In genomic region chr2:66440011-66440542, GRCh38 we compare ENCODE assay signal across 8 cellular contexts. TPM values are rescaled to one million over a fixed set of nuclear protein-coding genes. Genes with fewer than 3 reads are reported as not detected.
DNase-seq lines count a peak whose midpoint lies in the region; ATAC-seq and TF ChIP-seq lines count a peak whose summit lies in the region.

No MANE protein-coding gene starts in this region.

- H3K36me3 Mint-ChIP-seq in dendritic cell treated with granulocyte-macrophage colony-stimulating factor and Interleukin-4, amounts not matched to agents 40 ng/mL and 50 ng/mL, for 4 days (ENCODE audit: low read depth): no peaks in the 10 kb centered on the region
- no peaks in the 10 kb centered on the region for H3K36me3 Mint-ChIP-seq in activated CD4-positive, alpha-beta T cell treated with anti-CD3 and anti-CD28 coated beads for 36 hours (ENCODE audit: low read depth)
- no peaks in the 10 kb centered on the region for H3K36me3 Mint-ChIP-seq in CD4-positive, alpha-beta memory T cell

- H3K4me1 Mint-ChIP-seq in dendritic cell treated with granulocyte-macrophage colony-stimulating factor and Interleukin-4, amounts not matched to agents 40 ng/mL and 50 ng/mL, for 4 days (ENCODE audit: low read depth): peaks cover 51% of the 10 kb centered on the region
- peaks cover 16% of the 10 kb centered on the region for H3K4me1 Mint-ChIP-seq in activated CD4-positive, alpha-beta T cell treated with anti-CD3 and anti-CD28 coated beads for 36 hours
- peaks cover 4 to 8% (median 6%) of the 10 kb centered on the region in 4 donors for H3K4me1 Mint-ChIP-seq in CD4-positive, alpha-beta memory T cell

- H3K4me3 ChIP-seq in KMS-11 (IDR thresholded peaks at IDR 0.05; ENCODE audit: insufficient read depth, low read depth, low read length) (no peak overlapping the region), mucosa of descending colon (no peak overlapping the region)
- no peak overlapping the region for H3K4me3 ChIP-seq in CD4-positive, alpha-beta memory T cell (ENCODE audit: low read length in 2 of 2)

- H3K36me3 ChIP-seq in KMS-11 (ENCODE audit: insufficient read depth): no peaks in the 10 kb centered on the region
- no peaks in the 10 kb centered on the region for H3K36me3 ChIP-seq in mucosa of descending colon (ENCODE audit: low read depth)
- no peaks in the 10 kb centered on the region for H3K36me3 ChIP-seq in CD4-positive, alpha-beta memory T cell (ENCODE audit: insufficient read depth, low read length)

- H3K9me3 Mint-ChIP-seq in dendritic cell treated with granulocyte-macrophage colony-stimulating factor and Interleukin-4, amounts not matched to agents 40 ng/mL and 50 ng/mL, for 4 days: no peaks in the 10 kb centered on the region
- H3K9me3 Mint-ChIP-seq in activated CD4-positive, alpha-beta T cell treated with anti-CD3 and anti-CD28 coated beads for 36 hours (ENCODE audit: low read depth): no peaks in the 10 kb centered on the region
- H3K9me3 Mint-ChIP-seq in CD4-positive, alpha-beta memory T cell: peaks cover 0 to 17% (median 7%) of the 10 kb centered on the region in 8 donors

- H3K4me3 Mint-ChIP-seq in dendritic cell treated with granulocyte-macrophage colony-stimulating factor and Interleukin-4, amounts not matched to agents 40 ng/mL and 50 ng/mL, for 4 days: peak overlapping the region; percentile 51
- no peak overlapping the region for H3K4me3 Mint-ChIP-seq in activated CD4-positive, alpha-beta T cell treated with anti-CD3 and anti-CD28 coated beads for 36 hours
- no peak overlapping the region for H3K4me3 Mint-ChIP-seq in CD4-positive, alpha-beta memory T cell

- H3K27ac Mint-ChIP-seq in dendritic cell treated with granulocyte-macrophage colony-stimulating factor and Interleukin-4, amounts not matched to agents 40 ng/mL and 50 ng/mL, for 4 days: no peak overlapping the region
- H3K27ac Mint-ChIP-seq in activated CD4-positive, alpha-beta T cell treated with anti-CD3 and anti-CD28 coated beads for 36 hours: no peak overlapping the region
- peak overlapping the region in 1 of 7 donors; percentile 53 for H3K27ac Mint-ChIP-seq in CD4-positive, alpha-beta memory T cell

- POLR2A ChIA-PET in activated CD4-positive, alpha-beta T cell treated with anti-CD3 and anti-CD28 coated beads for 36 hours (lab: Charles Lee): no interaction called here
- POLR2A ChIA-PET in CD4-positive, alpha-beta memory T cell (lab: Charles Lee; ENCODE audit: partially characterized antibody): no interaction called here

- H3K4me1 ChIP-seq in KMS-11 (ENCODE audit: low read depth, poor library complexity, severe bottlenecking): peaks cover 16% of the 10 kb centered on the region
- no peaks in the 10 kb centered on the region for H3K4me1 ChIP-seq in mucosa of descending colon (ENCODE audit: low read depth)
- H3K4me1 ChIP-seq in CD4-positive, alpha-beta memory T cell (ENCODE audit: insufficient read depth, low read length): peaks cover 5% of the 10 kb centered on the region

- H3K79me2 ChIP-seq in KMS-11 (ENCODE audit: insufficient read depth, low read depth): peaks cover 41% of the 10 kb centered on the region

- TF ChIP-seq CTCF in KMS-11 (conservative IDR thresholded peaks at IDR 0.05; ENCODE audit: low read depth, low read length): no peak
- no peak for TF ChIP-seq CTCF in mucosa of descending colon (IDR thresholded peaks at IDR 0.05)

- DNase-seq in medulla oblongata (ENCODE audit: extremely low spot score) (peak; percentile 56), superior temporal gyrus (ENCODE audit: extremely low spot score) (peak; percentile 74), NCI-H748 treated with DMSO at 0.1 percent for 48 hours (lab: John Stamatoyannopoulos, UW) (no peak), mucosa of descending colon (no peak)
- no peak for DNase-seq in activated CD4-positive, alpha-beta T cell treated with anti-CD3 and anti-CD28 coated beads for 36 hours
- no peak for DNase-seq in CD4-positive, alpha-beta memory T cell

- CTCF ChIA-PET in activated CD4-positive, alpha-beta T cell treated with anti-CD3 and anti-CD28 coated beads for 36 hours (lab: Charles Lee): no interaction called here
- CTCF ChIA-PET in CD4-positive, alpha-beta memory T cell (lab: Charles Lee; ENCODE audit: partially characterized antibody): no interaction called here

- no peaks in the 10 kb centered on the region for H3K9me3 ChIP-seq in mucosa of descending colon
- no peaks in the 10 kb centered on the region for H3K9me3 ChIP-seq in CD4-positive, alpha-beta memory T cell (ENCODE audit: control insufficient read depth in 1 of 2, low read length in 2 of 2)

- peaks cover 86% of the 10 kb centered on the region for H3K27me3 Mint-ChIP-seq in dendritic cell treated with granulocyte-macrophage colony-stimulating factor and Interleukin-4, amounts not matched to agents 40 ng/mL and 50 ng/mL, for 4 days
- H3K27me3 Mint-ChIP-seq in activated CD4-positive, alpha-beta T cell treated with anti-CD3 and anti-CD28 coated beads for 36 hours: peaks cover 56% of the 10 kb centered on the region
- H3K27me3 Mint-ChIP-seq in CD4-positive, alpha-beta memory T cell: peaks cover 41 to 47% of the 10 kb centered on the region in 2 donors

- peak overlapping the region; percentile 19; the same call in 1 of the 2 replicates for H3K4me2 ChIP-seq in KMS-11

- H2AFZ ChIP-seq in KMS-11 (ENCODE audit: low read depth): no peak overlapping the region

- H4K20me1 ChIP-seq in KMS-11 (ENCODE audit: insufficient read depth): no peaks in the 10 kb centered on the region

- H3K27ac ChIP-seq in KMS-11: peak overlapping the region; percentile 94; the same call in 1 of the 2 replicates
- H3K27ac ChIP-seq in CD4-positive, alpha-beta memory T cell (ENCODE audit: low read depth, low read length): no peak overlapping the region

- no peak for ATAC-seq in mucosa of descending colon
- no peak for ATAC-seq in activated CD4-positive, alpha-beta T cell treated with anti-CD3 and anti-CD28 coated beads for 36 hours

- H3K9ac ChIP-seq in KMS-11: peak overlapping the region; percentile 92

- intact Hi-C loops in dendritic cell treated with granulocyte-macrophage colony-stimulating factor and Interleukin-4, amounts not matched to agents 40 ng/mL and 50 ng/mL, for 4 days (cut with micrococcal nuclease): no loop called here
- intact Hi-C loops in mucosa of descending colon (cut with DNase I, micrococcal nuclease): loop anchor here in 1 of 2 donors (5.0 kb wide), 1 partner anchor 252 kb away; no protein-coding TSS in a partner anchor
- intact Hi-C loops in activated CD4-positive, alpha-beta T cell treated with anti-CD3 and anti-CD28 coated beads for 36 hours (cut with DNase I, micrococcal nuclease): no loop called here
- intact Hi-C loops in CD4-positive, alpha-beta memory T cell (cut with micrococcal nuclease): no loop called here

- no peaks in the 10 kb centered on the region for H3K27me3 ChIP-seq in KMS-11 (ENCODE audit: insufficient read depth, low read depth)
- H3K27me3 ChIP-seq in CD4-positive, alpha-beta memory T cell (ENCODE audit: insufficient read depth, low read length): peaks cover 11% of the 10 kb centered on the region

RNA-seq across cellular contexts. Expression of gene MEIS1, which starts 5.2 kb away (rescaled TPM):
- total RNA-seq in mucosa of descending colon: 100 to 1,000 TPM in 1 of 3 donors, 10 to 100 TPM in 2; 23.2 to 196 (median 33.4) TPM
- not detected for total RNA-seq in activated CD4-positive, alpha-beta T cell treated with anti-CD3 and anti-CD28 coated beads for 36 hours
- not detected for total RNA-seq in CD4-positive, alpha-beta memory T cell
- polyA plus RNA-seq in CD4-positive, alpha-beta memory T cell: not detected

Comparison
In these comparisons a context has a peak if more than half of its experiments do, and no peak if none do; other contexts are left out.
1. DNase-seq: peak in medulla oblongata (single experiment) and superior temporal gyrus (single experiment); none in NCI-H748 treated with DMSO at 0.1 percent for 48 hours (single experiment), mucosa of descending colon (0 of 3), activated CD4-positive, alpha-beta T cell treated with anti-CD3 and anti-CD28 coated beads for 36 hours (single experiment) and CD4-positive, alpha-beta memory T cell (0 of 5).
2. RNA of gene MEIS1, which starts 5.2 kb away (total RNA-seq): 23.2 to 196 TPM in mucosa of descending colon; not detected in activated CD4-positive, alpha-beta T cell treated with anti-CD3 and anti-CD28 coated beads for 36 hours and not detected in CD4-positive, alpha-beta memory T cell; every median in the first group is over 10 times any median in the second.